In the genomic region with DNA sequence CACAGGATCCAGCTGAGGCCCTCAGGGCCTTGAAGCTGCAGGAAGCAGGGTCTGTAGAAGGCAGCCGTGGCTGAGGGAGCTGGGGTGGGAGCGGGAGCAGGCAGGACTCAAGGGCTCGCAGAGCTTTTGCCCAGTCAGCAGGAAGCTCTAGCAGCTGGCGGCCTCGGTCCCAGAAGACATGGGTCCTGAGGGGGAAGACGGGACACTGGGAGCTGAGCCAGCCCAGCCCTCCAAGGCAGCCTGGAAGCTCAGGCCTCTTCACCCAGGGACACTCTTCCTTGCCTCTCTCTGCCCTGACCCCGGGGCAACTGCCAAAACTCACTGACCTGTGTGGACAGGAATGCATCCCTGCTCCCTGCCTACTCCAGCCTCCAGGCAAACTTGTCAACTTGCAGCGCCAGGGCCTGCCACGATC, we compare ENCODE assay signal across 1 cellular context.
A peak's percentile ranks its signal among the peaks of the same experiment; 100 is the strongest.
TF ChIP-seq lines count a peak whose summit lies in the region.

No MANE protein-coding gene starts in this region.

TF ChIP-seq in HepG2, 621 proteins besides CTCF, POLR2A, EP300 and RAD21:
- TF ChIP-seq MAFF (IDR thresholded peaks at IDR 0.05; ENCODE audit: low read depth, low read length) (peak; percentile 27; the same call in 1 of the 2 replicates), CEBPG (CRISPR knock-in tag; IDR thresholded peaks at IDR 0.05) (no peak), MAFK (conservative IDR thresholded peaks at IDR 0.05 in 1 of 2, IDR thresholded peaks at IDR 0.05 in 1 of 2; ENCODE audit: low read length in 2 of 2) (peak; percentile 52 to 65), CCAR2 (optimal IDR thresholded peaks at IDR 0.05; ENCODE audit: low read depth, low read length) (no peak), ZNF138 (CRISPR knock-in tag; IDR thresholded peaks at IDR 0.05; ENCODE audit: low read depth) (no peak)
- TF ChIP-seq, protein P1, sequence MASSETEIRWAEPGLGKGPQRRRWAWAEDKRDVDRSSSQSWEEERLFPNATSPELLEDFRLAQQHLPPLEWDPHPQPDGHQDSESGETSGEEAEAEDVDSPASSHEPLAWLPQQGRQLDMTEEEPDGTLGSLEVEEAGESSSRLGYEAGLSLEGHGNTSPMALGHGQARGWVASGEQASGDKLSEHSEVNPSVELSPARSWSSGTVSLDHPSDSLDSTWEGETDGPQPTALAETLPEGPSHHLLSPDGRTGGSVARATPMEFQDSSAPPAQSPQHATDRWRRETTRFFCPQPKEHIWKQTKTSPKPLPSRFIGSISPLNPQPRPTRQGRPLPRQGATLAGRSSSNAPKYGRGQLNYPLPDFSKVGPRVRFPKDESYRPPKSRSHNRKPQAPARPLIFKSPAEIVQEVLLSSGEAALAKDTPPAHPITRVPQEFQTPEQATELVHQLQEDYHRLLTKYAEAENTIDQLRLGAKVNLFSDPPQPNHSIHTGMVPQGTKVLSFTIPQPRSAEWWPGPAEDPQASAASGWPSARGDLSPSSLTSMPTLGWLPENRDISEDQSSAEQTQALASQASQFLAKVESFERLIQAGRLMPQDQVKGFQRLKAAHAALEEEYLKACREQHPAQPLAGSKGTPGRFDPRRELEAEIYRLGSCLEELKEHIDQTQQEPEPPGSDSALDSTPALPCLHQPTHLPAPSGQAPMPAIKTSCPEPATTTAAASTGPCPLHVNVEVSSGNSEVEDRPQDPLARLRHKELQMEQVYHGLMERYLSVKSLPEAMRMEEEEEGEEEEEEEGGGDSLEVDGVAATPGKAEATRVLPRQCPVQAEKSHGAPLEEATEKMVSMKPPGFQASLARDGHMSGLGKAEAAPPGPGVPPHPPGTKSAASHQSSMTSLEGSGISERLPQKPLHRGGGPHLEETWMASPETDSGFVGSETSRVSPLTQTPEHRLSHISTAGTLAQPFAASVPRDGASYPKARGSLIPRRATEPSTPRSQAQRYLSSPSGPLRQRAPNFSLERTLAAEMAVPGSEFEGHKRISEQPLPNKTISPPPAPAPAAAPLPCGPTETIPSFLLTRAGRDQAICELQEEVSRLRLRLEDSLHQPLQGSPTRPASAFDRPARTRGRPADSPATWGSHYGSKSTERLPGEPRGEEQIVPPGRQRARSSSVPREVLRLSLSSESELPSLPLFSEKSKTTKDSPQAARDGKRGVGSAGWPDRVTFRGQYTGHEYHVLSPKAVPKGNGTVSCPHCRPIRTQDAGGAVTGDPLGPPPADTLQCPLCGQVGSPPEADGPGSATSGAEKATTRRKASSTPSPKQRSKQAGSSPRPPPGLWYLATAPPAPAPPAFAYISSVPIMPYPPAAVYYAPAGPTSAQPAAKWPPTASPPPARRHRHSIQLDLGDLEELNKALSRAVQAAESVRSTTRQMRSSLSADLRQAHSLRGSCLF (CRISPR knock-in tag; IDR thresholded peaks at IDR 0.05; ENCODE audit: borderline replicate concordance), result no peak
